ENCODE assay signal across 8 cellular contexts in the genomic region with DNA sequence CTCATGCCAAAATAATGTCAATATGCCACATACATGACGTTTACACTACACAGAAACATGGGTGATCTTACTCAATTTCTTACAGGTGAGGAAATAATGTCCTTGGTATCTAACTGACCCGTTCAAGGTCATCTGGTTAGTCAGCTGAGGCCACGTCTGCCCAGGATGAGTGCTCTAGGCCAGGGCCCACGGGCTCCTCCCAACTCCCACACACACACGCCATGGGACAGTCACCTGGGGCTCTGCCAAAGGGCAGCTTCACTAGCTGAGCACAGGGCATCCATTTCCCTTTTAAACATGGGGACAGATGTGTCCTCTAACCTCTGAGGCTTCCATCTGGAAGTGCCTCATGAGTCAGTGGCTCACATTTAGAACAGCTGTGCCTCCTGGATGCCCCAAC.
DNase-seq lines count a peak whose midpoint lies in the region; ATAC-seq and TF ChIP-seq lines count a peak whose summit lies in the region.

No MANE protein-coding gene starts in this region.

- DNase-seq in Daoy (ENCODE audit: low read depth) (peak; percentile 84), Panc1 (ENCODE audit: low read depth, low spot score) (no peak), glomerular visceral epithelial cell (ENCODE audit: extremely low spot score) (peak; percentile 55), psoas muscle (peak; percentile 90 to 96), NCI-H526 (lab: John Stamatoyannopoulos, UW) (no peak), smooth muscle cell (lab: John Stamatoyannopoulos, UW; ENCODE audit: unreplicated experiment) (no peak)

- H3K27me3 ChIP-seq in Panc1 (ENCODE audit: control insufficient read depth, insufficient read depth, low read length), result no peaks in the 10 kb centered on the region
- H3K27me3 ChIP-seq in psoas muscle (ENCODE audit: insufficient read depth in 3 of 3, low read length in 2 of 3), result no peaks in the 10 kb centered on the region
- no peaks in the 10 kb centered on the region for H3K27me3 ChIP-seq in smooth muscle cell (ENCODE audit: low read depth)

- ATAC-seq in Panc1, result peak; percentile 13; the same call in 1 of the 2 replicates
- ATAC-seq in psoas muscle, result peak; percentile 62 to 80 (median 78)
- ATAC-seq in GM21723 (IDR thresholded peaks at IDR 0.05; ENCODE audit: unreplicated experiment), result no peak
- no peak for ATAC-seq in HG03432 (IDR thresholded peaks at IDR 0.05; ENCODE audit: unreplicated experiment)

- intact Hi-C loops in Panc1 (cut with micrococcal nuclease; ENCODE audit: unreplicated experiment), result no loop called here
- intact Hi-C loops in psoas muscle (cut with DNase I), result no loop called here

- H3K4me3 ChIP-seq in Panc1 (ENCODE audit: low read depth in 2 of 2, low read length in 2 of 2), result no peak overlapping the region
- no peak overlapping the region for H3K4me3 ChIP-seq in psoas muscle
- H3K4me3 ChIP-seq in smooth muscle cell, result no peak overlapping the region

- TF ChIP-seq CTCF in Panc1 (IDR thresholded peaks at IDR 0.05), result no peak
- TF ChIP-seq CTCF in psoas muscle (IDR thresholded peaks at IDR 0.05), result no peak
- no peak for TF ChIP-seq CTCF in smooth muscle cell (IDR thresholded peaks at IDR 0.05; ENCODE audit: borderline replicate concordance, insufficient read depth, poor library complexity, severe bottlenecking)

- CTCF ChIA-PET in Panc1 (lab: Charles Lee), result interaction anchor here (0.7 kb wide), 1 partner anchor 20 kb away, joined by 3 read pairs; no protein-coding TSS in a partner anchor

- in situ Hi-C loops in Panc1 (cut with HindIII; ENCODE audit: low pct_unique_long_range_greater_than_20kb, low sequenced_read_pairs), result no loop called here

- peaks cover 93% of the 10 kb centered on the region for H4K20me1 ChIP-seq in smooth muscle cell (ENCODE audit: low read depth)

- H3K4me2 ChIP-seq in smooth muscle cell, result no peak overlapping the region

- POLR2A ChIA-PET in Panc1 (lab: Charles Lee), result no interaction called here

- no peak overlapping the region for H2AFZ ChIP-seq in smooth muscle cell (ENCODE audit: low read depth)

- no TSS peak for BruUV-seq in Panc1 (replicated peaks; lab: Mats Ljungman, UMichigan)

- H3K4me1 ChIP-seq in Panc1 (ENCODE audit: control insufficient read depth, insufficient read depth, low read length) (peaks cover 96% of the 10 kb centered on the region), psoas muscle (peaks cover 38% of the 10 kb centered on the region), smooth muscle cell (ENCODE audit: low read depth) (peaks cover 14% of the 10 kb centered on the region)

- peaks cover 58% of the 10 kb centered on the region for H3K79me2 ChIP-seq in smooth muscle cell (ENCODE audit: low read depth)

- 9 to 31% (median 24%) methylated on average over 5 of the region's 5 CpGs for WGBS in psoas muscle, 3 donors
- 82% methylated on average over 5 of the region's 5 CpGs for WGBS in smooth muscle cell (ENCODE audit: low lambda C conversion rate)

- H3K9me3 ChIP-seq in Panc1 (ENCODE audit: control insufficient read depth, insufficient read depth, low read depth, low read length) (no peaks in the 10 kb centered on the region), psoas muscle (no peaks in the 10 kb centered on the region), smooth muscle cell (replicated peaks; ENCODE audit: low read depth) (no peaks in the 10 kb centered on the region)

- no peak overlapping the region for H3K9ac ChIP-seq in smooth muscle cell (ENCODE audit: low read depth)

- peaks cover 8% of the 10 kb centered on the region; the same call in 1 of the 2 replicates for H3K36me3 ChIP-seq in Panc1 (ENCODE audit: control insufficient read depth, insufficient read depth, low read length)
- H3K36me3 ChIP-seq in psoas muscle (ENCODE audit: insufficient read depth in 1 of 2, low read depth in 1 of 2), result no peaks in the 10 kb centered on the region
- H3K36me3 ChIP-seq in smooth muscle cell (ENCODE audit: low read depth), result no peaks in the 10 kb centered on the region

- H3F3A ChIP-seq in smooth muscle cell (ENCODE audit: low read depth), result peaks cover 9% of the 10 kb centered on the region

- H3K27ac ChIP-seq in Panc1 (ENCODE audit: low read length) (peak overlapping the region; percentile 24), psoas muscle (peak overlapping the region; percentile 73), smooth muscle cell (ENCODE audit: low read depth) (no peak overlapping the region)

Comparison
In these comparisons a context has a peak if more than half of its experiments do, and no peak if none do; other contexts are left out.
1. DNase-seq: peak in Daoy (single experiment), glomerular visceral epithelial cell (single experiment) and psoas muscle (2 of 2); none in Panc1 (single experiment), NCI-H526 (0 of 2) and smooth muscle cell (single experiment).
2. ATAC-seq: peak in Panc1 (single experiment) and psoas muscle (4 of 4); none in GM21723 (single experiment) and HG03432 (single experiment).